In genomic region chr4:141155586-141155985, GRCh38 we compare ENCODE assay signal across 29 cellular contexts. TPM values are rescaled to one million over a fixed set of nuclear protein-coding genes. Genes with fewer than 3 reads are reported as not detected.
DNase-seq lines count a peak whose midpoint lies in the region; ATAC-seq and TF ChIP-seq lines count a peak whose summit lies in the region.
"Had no signal": no experiment of that assay in that cellular context is flagged by ENCODE, and none has a peak within 500 bp of the region (broad histone marks: within the 10 kb centered on the region; RNA-seq: fewer than 3 reads in every experiment).

No MANE protein-coding gene starts in this region.

- H3K9me3 ChIP-seq in osteoblast (ENCODE audit: low read depth, low read length) = no peaks in the 10 kb centered on the region
- no peaks in the 10 kb centered on the region for H3K9me3 ChIP-seq in lower lobe of right lung
- H3K9me3 ChIP-seq: colonic mucosa, neutrophil, tibial artery had no signal

- no peaks in the 10 kb centered on the region for H3K4me1 ChIP-seq in osteoblast (ENCODE audit: insufficient read depth, low read length)
- no peaks in the 10 kb centered on the region for H3K4me1 ChIP-seq in lower lobe of right lung
- H3K4me1 ChIP-seq: colonic mucosa, tibial artery had no signal

- no peak overlapping the region for H3K4me2 ChIP-seq in osteoblast (ENCODE audit: insufficient read depth, low read length)
- H3K4me2 ChIP-seq: PC-9 had no signal

- H3K27ac ChIP-seq in osteoblast (ENCODE audit: low read depth, low read length) (no peak overlapping the region), lower lobe of right lung (no peak overlapping the region)
- H3K27ac ChIP-seq: colonic mucosa, neutrophil, PC-9, tibial artery, VCaP had no signal

- no peak for TF ChIP-seq CTCF in osteoblast (IDR thresholded peaks at IDR 0.05; ENCODE audit: extremely low read depth, low read depth, low read length)
- no peak for TF ChIP-seq CTCF in lower lobe of right lung (IDR thresholded peaks at IDR 0.05)

- no peaks in the 10 kb centered on the region for H3K27me3 ChIP-seq in osteoblast (ENCODE audit: insufficient read depth, low read length)
- no peaks in the 10 kb centered on the region for H3K27me3 ChIP-seq in lower lobe of right lung (ENCODE audit: low read depth)
- H3K27me3 ChIP-seq: colonic mucosa, neutrophil, tibial artery had no signal

- H3K79me2 ChIP-seq in osteoblast (ENCODE audit: insufficient read depth, low read length) = no peaks in the 10 kb centered on the region

- intact Hi-C loops in lower lobe of right lung (cut with DNase I) = no loop called here

- ATAC-seq in lower lobe of right lung = no peak
- ATAC-seq: activated naive CD8-positive, alpha-beta T cell treated with anti-CD3 and anti-CD28 coated beads, Interleukin-2, amount 50 U/mL, for 24 hours had no signal

- H3K36me3 ChIP-seq in osteoblast (ENCODE audit: insufficient read depth, low read length) (no peaks in the 10 kb centered on the region), lower lobe of right lung (no peaks in the 10 kb centered on the region)
- H3K36me3 ChIP-seq: colonic mucosa, neutrophil, tibial artery had no signal

- no peak overlapping the region for H3K4me3 ChIP-seq in osteoblast (ENCODE audit: insufficient read depth, low read length)
- H3K4me3 ChIP-seq in lower lobe of right lung = no peak overlapping the region
- H3K4me3 ChIP-seq: colonic mucosa, PC-9, tibial artery had no signal

- H2AFZ ChIP-seq in osteoblast (ENCODE audit: low read length) = peak overlapping the region; percentile 18
- H2AFZ ChIP-seq: PC-9 had no signal

- DNase-seq in Daoy (ENCODE audit: low read depth) = peak; percentile 10
- DNase-seq in NCI-H226 = peak; percentile 30
- DNase-seq in fibroblast of peridontal ligament (ENCODE audit: extremely low read depth) = peak; percentile 22
- DNase-seq in osteoblast (ENCODE audit: insufficient read length, low spot score, missing footprints) = no peak
- no peak for DNase-seq in NK-92 treated with Interleukin-12 subunit alpha and Interleukin-12 subunit beta, amount 100 ng/mL, for 24 hours (lab: John Stamatoyannopoulos, UW)
- DNase-seq in GM19240 (ENCODE audit: insufficient read length, low spot score) = no peak
- no peak for DNase-seq in lower lobe of right lung
- DNase-seq in NCI-H1417 (lab: John Stamatoyannopoulos, UW) = no peak
- DNase-seq: activated CD4-positive, alpha-beta T cell treated with anti-CD3 and anti-CD28 coated beads for 4 hours; activated CD8-positive, alpha-beta memory T cell treated with anti-CD3 and anti-CD28 coated beads for 24 hours; activated naive CD8-positive, alpha-beta T cell treated with anti-CD3 and anti-CD28 coated beads, Interleukin-2, amount 50 U/mL, for 24 hours; colonic mucosa; DMS153; effector memory CD4-positive, alpha-beta T cell; erythroblast; foreskin melanocyte; GDM1; H7; MM.1S; naive B cell; NCI-H146; NCI-H2171; NCI-H510A treated with DMSO at 0.1 percent for 48 hours; SHP77; stimulated activated CD4-positive, alpha-beta T cell treated with anti-CD3 and anti-CD28 coated beads, Interleukin-2, amount 100 ng/mL, for 24 hours; tibial artery had no signal

- no peaks in the 10 kb centered on the region for H4K20me1 ChIP-seq in osteoblast (ENCODE audit: insufficient read depth, low read length)

RNA-seq across cellular contexts. Expression of gene RNF150, which starts 22.3 kb away (rescaled TPM):
- 1.9 and 2.4 TPM in 2 replicates for total RNA-seq in Daoy (2014; rRNA removed; shearing (Covaris generic))
- total RNA-seq in osteoblast (13.4 and 13.8 TPM in 2 replicates), lower lobe of right lung (3.3 TPM)

Comparison
In these comparisons a context has a peak if more than half of its experiments do, and no peak if none do; other contexts are left out.
1. DNase-seq: peak in Daoy (single experiment), NCI-H226 (single experiment) and fibroblast of peridontal ligament (single experiment); none in osteoblast (single experiment), NK-92 treated with Interleukin-12 subunit alpha and Interleukin-12 subunit beta, amount 100 ng/mL, for 24 hours (single experiment), GM19240 (single experiment), lower lobe of right lung (single experiment) and NCI-H1417 (0 of 3).